Comparison of ENCODE assay signal across 33 cellular contexts in genomic region chr2:26883971-26884370, GRCh38. TPM values are rescaled to one million over a fixed set of nuclear protein-coding genes. Genes with fewer than 3 reads are reported as not detected.
DNase-seq lines count a peak whose midpoint lies in the region; ATAC-seq, FAIRE-seq and TF ChIP-seq lines count a peak whose summit lies in the region.
"Had no signal": no experiment of that assay in that cellular context is flagged by ENCODE, and none has a peak within 500 bp of the region (broad histone marks: within the 10 kb centered on the region; RNA-seq: fewer than 3 reads in every experiment).

No MANE protein-coding gene starts in this region.

- no peaks in the 10 kb centered on the region for H3K9me3 Mint-ChIP-seq in activated CD4-positive, alpha-beta memory T cell treated with anti-CD3 and anti-CD28 coated beads, Interleukin-2, amount 10 ng/mL, durations not matched to agents 7 days and 5 days
- H3K9me3 Mint-ChIP-seq: activated CD4-positive, alpha-beta T cell treated with anti-CD3 and anti-CD28 coated beads, Interleukin-2, amount 10 ng/mL, durations not matched to agents 24 days and 14 days; CD8-positive, alpha-beta memory T cell; natural killer cell treated with Interleukin-12 subunit alpha and Interleukin-12 subunit beta and Interleukin-15 and Interleukin-18, amount 100 ng/mL, for 72 hours; stimulated activated effector memory CD8-positive, alpha-beta T cell treated with anti-CD3 and anti-CD28 coated beads, Interleukin-12 subunit alpha, Interleukin-12 subunit beta, amount 100 ng/mL, for 72 hours had no signal

- no TSS peak for BruUV-seq in IMR-90 (replicated peaks; lab: Mats Ljungman, UMichigan)
- BruUV-seq in HepG2 (replicated peaks; lab: Mats Ljungman, UMichigan): no TSS peak

- dilution Hi-C loops in IMR-90 (cut with HindIII; ENCODE audit: low sequenced_read_pairs, unreplicated experiment): no loop called here

- H3K27ac Mint-ChIP-seq in activated CD4-positive, alpha-beta memory T cell treated with anti-CD3 and anti-CD28 coated beads, Interleukin-2, amount 10 ng/mL, durations not matched to agents 7 days and 5 days: no peak overlapping the region
- H3K27ac Mint-ChIP-seq: activated CD4-positive, alpha-beta T cell treated with anti-CD3 and anti-CD28 coated beads, Interleukin-2, amount 10 ng/mL, durations not matched to agents 24 days and 14 days; activated naive CD8-positive, alpha-beta T cell; natural killer cell treated with Interleukin-12 subunit alpha and Interleukin-12 subunit beta and Interleukin-15 and Interleukin-18, amount 100 ng/mL, for 72 hours; stimulated activated effector memory CD8-positive, alpha-beta T cell treated with anti-CD3 and anti-CD28 coated beads, Interleukin-12 subunit alpha, Interleukin-12 subunit beta, amount 100 ng/mL, for 72 hours had no signal

- TF ChIP-seq CTCF in IMR-90 (conservative IDR thresholded peaks at IDR 0.05; ENCODE audit: low read depth, low read length) (no peak), HepG2 (CRISPR knock-in tag; IDR thresholded peaks at IDR 0.05) (no peak)

- POLR2A ChIA-PET in IMR-90 (lab: Charles Lee; ENCODE audit: unreplicated experiment) (no interaction called here), HepG2 (lab: Yijun Ruan, JAX) (no interaction called here)
- POLR2A ChIA-PET in activated CD4-positive, alpha-beta memory T cell treated with anti-CD3 and anti-CD28 coated beads, Interleukin-2, amount 10 ng/mL, durations not matched to agents 7 days and 5 days (lab: Charles Lee): no interaction called here

- H2AFZ ChIP-seq in IMR-90 (replicated peaks; ENCODE audit: low read length, poor library complexity): peak overlapping the region; percentile 23
- H2AFZ ChIP-seq in HepG2 (ENCODE audit: low read length): no peak overlapping the region

- no peak overlapping the region for H3K56ac ChIP-seq in IMR-90 (ENCODE audit: extremely low read depth, insufficient read depth, low read length)

- no peaks in the 10 kb centered on the region; the same call in 1 of the 2 replicates for H4K20me1 ChIP-seq in IMR-90 (ENCODE audit: insufficient read depth, low read length)
- no peaks in the 10 kb centered on the region for H4K20me1 ChIP-seq in HepG2 (ENCODE audit: insufficient read depth, low read length)

- H4K8ac ChIP-seq in IMR-90 (ENCODE audit: low read depth in 2 of 2, low read length in 2 of 2): no peak overlapping the region

- no peaks in the 10 kb centered on the region; the same call in 1 of the 2 replicates for H3K9me1 ChIP-seq in IMR-90 (ENCODE audit: insufficient read depth, low read length)

- WGBS in IMR-90 (ENCODE audit: extremely low coverage in 2 of 2, insufficient read length in 1 of 2), 2 experiments: no CpG with 5 or more reads among the region's 7 CpGs
- WGBS in HepG2 (ENCODE audit: low lambda C conversion rate): 23% methylated on average over 7 of the region's 7 CpGs

- no peak overlapping the region for H2BK120ac ChIP-seq in IMR-90 (ENCODE audit: low read depth, low read length)

- no peak overlapping the region for H2BK15ac ChIP-seq in IMR-90 (ENCODE audit: low read depth, low read length)

- H3K79me2 ChIP-seq in HepG2 (ENCODE audit: insufficient read depth, low read length): no peaks in the 10 kb centered on the region

- in situ Hi-C loops in IMR-90 (cut with MboI; ENCODE audit: low sequenced_read_pairs): no loop called here
- in situ Hi-C loops in HepG2 (cut with HindIII; ENCODE audit: extremely low pct_ligation_motif_present, low pct_unique_long_range_greater_than_20kb): no loop called here

- DNase-seq in DMS 273 (lab: John Stamatoyannopoulos, UW; ENCODE audit: unreplicated experiment) (peak; percentile 66), IMR-90 (no peak), NCI-H524 (lab: John Stamatoyannopoulos, UW) (peak; percentile 88 to 97), HepG2 (ENCODE audit: low spot score) (no peak), COLO829 (ENCODE audit: low spot score) (no peak), HT-29 (ENCODE audit: low spot score) (no peak)
- no peak for DNase-seq in activated CD4-positive, alpha-beta memory T cell treated with anti-CD3 and anti-CD28 coated beads, Interleukin-2, amount 10 ng/mL, durations not matched to agents 7 days and 5 days
- DNase-seq: activated CD4-positive, alpha-beta T cell treated with anti-CD3 and anti-CD28 coated beads, Interleukin-2, amount 10 ng/mL, durations not matched to agents 24 days and 14 days; activated effector memory CD4-positive, alpha-beta T cell treated with anti-CD3 and anti-CD28 coated beads, Interleukin-2, amount 50 U/mL, for 16 hours; BE2C; CD8-positive, alpha-beta memory T cell; DMS53; gastrocnemius medialis; KBM-7; NCI-H1105; NCI-H774; trophoblast cell had no signal

- ATAC-seq in IMR-90 (ENCODE audit: low read depth) (no peak), HepG2 (peak; percentile 33; the same call in 1 of the 3 replicates), GM21786 (IDR thresholded peaks at IDR 0.05; ENCODE audit: unreplicated experiment) (no peak)
- ATAC-seq: gastrocnemius medialis; stimulated activated effector memory CD8-positive, alpha-beta T cell treated with anti-CD3 and anti-CD28 coated beads, Interleukin-12 subunit alpha, Interleukin-12 subunit beta, amount 100 ng/mL, for 72 hours had no signal

- no peak for TF ChIP-seq POLR2A in IMR-90 (IDR thresholded peaks at IDR 0.05; ENCODE audit: low read depth, low read length)
- no peak for TF ChIP-seq POLR2A in HepG2 (IDR thresholded peaks at IDR 0.05; ENCODE audit: insufficient read depth in 1 of 2, low read depth in 2 of 2, low read length in 2 of 2)

- intact Hi-C loops in IMR-90 (cut with micrococcal nuclease): no loop called here
- intact Hi-C loops in HepG2 (cut with micrococcal nuclease; ENCODE audit: unreplicated experiment): no loop called here

- no peak overlapping the region for H3K18ac ChIP-seq in IMR-90 (ENCODE audit: low read depth, low read length)

- TF ChIP-seq EP300 in HepG2 (IDR thresholded peaks at IDR 0.05; ENCODE audit: low read depth in 2 of 2, low read length in 2 of 2) (no peak), HepG2 (CRISPR knock-in tag; IDR thresholded peaks at IDR 0.05; ENCODE audit: borderline replicate concordance) (no peak)

- no peaks in the 10 kb centered on the region for H3K36me3 Mint-ChIP-seq in activated CD4-positive, alpha-beta memory T cell treated with anti-CD3 and anti-CD28 coated beads, Interleukin-2, amount 10 ng/mL, durations not matched to agents 7 days and 5 days (ENCODE audit: low read depth)
- H3K36me3 Mint-ChIP-seq: activated naive CD8-positive, alpha-beta T cell; natural killer cell treated with Interleukin-12 subunit alpha and Interleukin-12 subunit beta and Interleukin-15 and Interleukin-18, amount 100 ng/mL, for 72 hours; stimulated activated effector memory CD8-positive, alpha-beta T cell treated with anti-CD3 and anti-CD28 coated beads, Interleukin-12 subunit alpha, Interleukin-12 subunit beta, amount 100 ng/mL, for 72 hours had no signal

- H3K4me3 Mint-ChIP-seq in activated CD4-positive, alpha-beta memory T cell treated with anti-CD3 and anti-CD28 coated beads, Interleukin-2, amount 10 ng/mL, durations not matched to agents 7 days and 5 days: no peak overlapping the region
- H3K4me3 Mint-ChIP-seq: activated CD4-positive, alpha-beta T cell treated with anti-CD3 and anti-CD28 coated beads, Interleukin-2, amount 10 ng/mL, durations not matched to agents 24 days and 14 days; activated naive CD8-positive, alpha-beta T cell; CD8-positive, alpha-beta memory T cell; natural killer cell treated with Interleukin-12 subunit alpha and Interleukin-12 subunit beta and Interleukin-15 and Interleukin-18, amount 100 ng/mL, for 72 hours; stimulated activated effector memory CD8-positive, alpha-beta T cell treated with anti-CD3 and anti-CD28 coated beads, Interleukin-12 subunit alpha, Interleukin-12 subunit beta, amount 100 ng/mL, for 72 hours had no signal

- no peaks in the 10 kb centered on the region for H3K4me1 ChIP-seq in IMR-90 (ENCODE audit: control insufficient read depth, insufficient read depth, low read length)
- H3K4me1 ChIP-seq in HepG2 (ENCODE audit: insufficient read depth, low read length): peaks cover 13% of the 10 kb centered on the region; the same call in 1 of the 2 replicates
- H3K4me1 ChIP-seq: BE2C, breast epithelium, gastrocnemius medialis had no signal

- no peak for TF ChIP-seq RAD21 in IMR-90 (IDR thresholded peaks at IDR 0.05; ENCODE audit: low read length)
- no peak for TF ChIP-seq RAD21 in HepG2 (CRISPR knock-in tag; IDR thresholded peaks at IDR 0.05)

- H3K27me3 ChIP-seq in IMR-90 (ENCODE audit: control insufficient read depth, insufficient read depth, low read length): peaks cover 70% of the 10 kb centered on the region
- peaks cover 2 to 65% of the 10 kb centered on the region in 2 experiments; a peak in 4 of 5 replicates for H3K27me3 ChIP-seq in HepG2 (ENCODE audit: control insufficient read depth in 1 of 2, insufficient read depth in 2 of 2, low read length in 2 of 2)
- H3K27me3 ChIP-seq: BE2C, gastrocnemius medialis had no signal

- H3K4ac ChIP-seq in IMR-90 (ENCODE audit: low read depth, low read length): no peak overlapping the region

- H3K27me3 Mint-ChIP-seq in activated CD4-positive, alpha-beta memory T cell treated with anti-CD3 and anti-CD28 coated beads, Interleukin-2, amount 10 ng/mL, durations not matched to agents 7 days and 5 days: peaks cover 27% of the 10 kb centered on the region

- no peak for FAIRE-seq in HepG2 (lab: Jason Lieb, UNC)
- FAIRE-seq: G401.6, H1 had no signal

- no peak overlapping the region for H4K5ac ChIP-seq in IMR-90 (ENCODE audit: low read depth, low read length)

- H3K9ac ChIP-seq in IMR-90 (ENCODE audit: low read depth, low read length): no peak overlapping the region
- no peak overlapping the region for H3K9ac ChIP-seq in HepG2 (ENCODE audit: insufficient read depth, low read depth, low read length)

- H3K4me3 ChIP-seq in IMR-90 (ENCODE audit: insufficient read depth, low read depth, low read length): no peak overlapping the region
- H3K4me3 ChIP-seq in HepG2 (replicated peaks in 1 of 3; ENCODE audit: insufficient read depth in 1 of 3, low read depth in 2 of 3, low read length in 3 of 3): no peak overlapping the region
- H3K4me3 ChIP-seq: breast epithelium, gastrocnemius medialis, lung had no signal

- CTCF ChIA-PET in IMR-90 (lab: Yijun Ruan, JAX) (no interaction called here), HepG2 (lab: Yijun Ruan, JAX; ENCODE audit: low intra/inter-chr PET ratio, low total read pairs) (no interaction called here)
- CTCF ChIA-PET in activated CD4-positive, alpha-beta memory T cell treated with anti-CD3 and anti-CD28 coated beads, Interleukin-2, amount 10 ng/mL, durations not matched to agents 7 days and 5 days (lab: Charles Lee): interaction anchor here (1.5 kb wide), 1 partner anchor 38 kb away, joined by 5 read pairs; no protein-coding TSS in a partner anchor

- H3K79me1 ChIP-seq in IMR-90 (ENCODE audit: low read depth in 1 of 2, low read length in 2 of 2): no peaks in the 10 kb centered on the region

- H3K36me3 ChIP-seq in IMR-90 (ENCODE audit: control insufficient read depth, insufficient read depth, low read length) (no peaks in the 10 kb centered on the region), HepG2 (replicated peaks in 1 of 2; ENCODE audit: control insufficient read depth in 1 of 2, insufficient read depth in 2 of 2, low read length in 2 of 2) (no peaks in the 10 kb centered on the region)
- H3K36me3 ChIP-seq: BE2C, breast epithelium, gastrocnemius medialis had no signal

- no peaks in the 10 kb centered on the region for H3K4me1 Mint-ChIP-seq in activated CD4-positive, alpha-beta memory T cell treated with anti-CD3 and anti-CD28 coated beads, Interleukin-2, amount 10 ng/mL, durations not matched to agents 7 days and 5 days
- H3K4me1 Mint-ChIP-seq: activated CD4-positive, alpha-beta T cell treated with anti-CD3 and anti-CD28 coated beads, Interleukin-2, amount 10 ng/mL, durations not matched to agents 24 days and 14 days; CD8-positive, alpha-beta memory T cell; stimulated activated effector memory CD8-positive, alpha-beta T cell treated with anti-CD3 and anti-CD28 coated beads, Interleukin-12 subunit alpha, Interleukin-12 subunit beta, amount 100 ng/mL, for 72 hours had no signal

- no peak overlapping the region for H3K14ac ChIP-seq in IMR-90 (replicated peaks; ENCODE audit: low read depth, low read length)

- H2BK20ac ChIP-seq in IMR-90 (ENCODE audit: low read depth, low read length): no peak overlapping the region

- no peak overlapping the region for H2AK9ac ChIP-seq in IMR-90 (replicated peaks; ENCODE audit: low read depth, low read length, poor library complexity)

- H3K9me3 ChIP-seq in IMR-90 (ENCODE audit: control insufficient read depth, insufficient read depth, low read length) (no peaks in the 10 kb centered on the region), HepG2 (ENCODE audit: low read length) (no peaks in the 10 kb centered on the region)
- H3K9me3 ChIP-seq: BE2C, breast epithelium, gastrocnemius medialis had no signal

- H3K27ac ChIP-seq in IMR-90 (ENCODE audit: insufficient read depth, low read length) (no peak overlapping the region), HepG2 (ENCODE audit: extremely low read length, insufficient read depth, low read length) (no peak overlapping the region)
- H3K27ac ChIP-seq: breast epithelium, gastrocnemius medialis, RWPE1 had no signal

- no peak overlapping the region for H2AK5ac ChIP-seq in IMR-90 (ENCODE audit: low read depth, low read length)

- H3K4me2 ChIP-seq in IMR-90 (ENCODE audit: low read depth, low read length) (no peak overlapping the region), HepG2 (ENCODE audit: low read depth, low read length) (no peak overlapping the region)

- no peak overlapping the region for H2BK5ac ChIP-seq in IMR-90 (ENCODE audit: low read depth, low read length, poor library complexity, severe bottlenecking)

- no peak overlapping the region for H4K91ac ChIP-seq in IMR-90 (ENCODE audit: insufficient read depth, low read depth, low read length)

- H3K23ac ChIP-seq in IMR-90 (ENCODE audit: low read depth, low read length): no peak overlapping the region

RNA-seq across cellular contexts. Expression of gene DPYSL5, which starts 36.0 kb away (rescaled TPM):
- not detected in 2 replicates for total RNA-seq in IMR-90 (2012; rRNA removed)
- polyA plus RNA-seq in IMR-90 (2012; rRNA removed): not detected in 2 replicates
- not detected in 2 replicates for polyA plus RNA-seq in IMR-90 (2012; cell fraction: cytosol; rRNA removed)
- not detected in 2 replicates for polyA plus RNA-seq in IMR-90 (2012; cell fraction: nucleus; rRNA removed; ENCODE audit: low replicate concordance)
- not detected in 2 replicates for total RNA-seq in HepG2 (2016; rRNA removed; fragmentation: Illumina TruSeq; extraction: Trizol)
- total RNA-seq in HepG2 (2016; cell fraction: cytosol; rRNA removed; fragmentation: Illumina TruSeq; extraction: Trizol; ENCODE audit: low read depth): not detected in 2 replicates
- 0.02 and 0.09 TPM in 2 replicates for total RNA-seq in HepG2 (2016; cell fraction: insoluble cytoplasmic fraction; rRNA removed; fragmentation: Illumina TruSeq; extraction: Trizol)
- 0.24 TPM in 1 of 2 replicates, not detected in the other for total RNA-seq in HepG2 (2016; cell fraction: membrane; rRNA removed; fragmentation: Illumina TruSeq; extraction: Trizol)
- total RNA-seq in HepG2 (2016; cell fraction: nucleus; rRNA removed; fragmentation: Illumina TruSeq; extraction: Trizol): not detected in 2 replicates
- polyA plus RNA-seq in HepG2 (2011; rRNA removed): 0.03 and 0.15 TPM in 2 replicates
- 0.03 and 0.05 TPM in 2 replicates for polyA plus RNA-seq in HepG2 (2011; cell fraction: cytosol; rRNA removed)
- polyA plus RNA-seq in HepG2 (2011; cell fraction: nucleus; rRNA removed): not detected in 2 replicates
- not detected in 2 replicates for polyA plus RNA-seq in HepG2 (2012)
- polyA plus RNA-seq in HepG2 (2016; cell fraction: cytosol; fragmentation: Illumina TruSeq; extraction: Trizol; ENCODE audit: low read depth): not detected in 2 replicates
- polyA plus RNA-seq in HepG2 (2016; cell fraction: insoluble cytoplasmic fraction; fragmentation: Illumina TruSeq; extraction: Trizol; ENCODE audit: low read depth): 0.12 and 0.19 TPM in 2 replicates
- polyA plus RNA-seq in HepG2 (2016; cell fraction: membrane; fragmentation: Illumina TruSeq; extraction: Trizol; ENCODE audit: low read depth): not detected in 2 replicates
- not detected in 2 replicates for polyA plus RNA-seq in HepG2 (2016; cell fraction: nucleus; fragmentation: Illumina TruSeq; extraction: Trizol; ENCODE audit: insufficient read depth, low read depth)
- 0.54 TPM in 1 of 2 replicates, not detected in the other for polyA minus RNA-seq in HepG2 (2011; rRNA and poly(A)+ RNA removed; ENCODE audit: low replicate concordance)
- not detected in 2 replicates for polyA minus RNA-seq in HepG2 (2011; cell fraction: cytosol; rRNA and poly(A)+ RNA removed)
- not detected in 2 replicates for polyA minus RNA-seq in HepG2 (2011; cell fraction: nucleus; rRNA and poly(A)+ RNA removed)
- total RNA-seq in HT-29 (2014; rRNA removed; shearing (Covaris generic)): not detected in 2 replicates
- not detected for total RNA-seq in activated CD4-positive, alpha-beta memory T cell treated with anti-CD3 and anti-CD28 coated beads, Interleukin-2, amount 10 ng/mL, durations not matched to agents 7 days and 5 days
- total RNA-seq: activated CD4-positive, alpha-beta T cell treated with anti-CD3 and anti-CD28 coated beads, Interleukin-2, amount 10 ng/mL, durations not matched to agents 24 days and 14 days; activated CD8-positive, alpha-beta memory T cell treated with anti-CD3 and anti-CD28 coated beads for 36 hours; breast epithelium; CD8-positive, alpha-beta memory T cell; fibroblast of lung; gastrocnemius medialis; M059J; mononuclear cell; natural killer cell treated with Interleukin-12 subunit alpha and Interleukin-12 subunit beta and Interleukin-15 and Interleukin-18, amount 100 ng/mL, for 72 hours; omental fat pad; SK-MEL-5; subcutaneous adipose tissue had no signal
- polyA plus RNA-seq: CD8-positive, alpha-beta memory T cell; fibroblast of lung; lung had no signal

Comparison
In these comparisons a context has a peak if more than half of its experiments do, and no peak if none do; other contexts are left out.
1. DNase-seq: peak in DMS 273 (single experiment) and NCI-H524 (2 of 2); none in IMR-90 (single experiment), HepG2 (single experiment), COLO829 (single experiment), HT-29 (single experiment) and activated CD4-positive, alpha-beta memory T cell treated with anti-CD3 and anti-CD28 coated beads, Interleukin-2, amount 10 ng/mL, durations not matched to agents 7 days and 5 days (single experiment).